Comparison of ENCODE assay signal across 11 cellular contexts in genomic region chr10:35691522-35692236, GRCh38.
"Had no signal": no experiment of that assay in that cellular context is flagged by ENCODE, and none has a peak within 500 bp of the region (broad histone marks: within the 10 kb centered on the region; RNA-seq: fewer than 3 reads in every experiment).

No MANE protein-coding gene starts in this region.

- H2AFZ ChIP-seq: parathyroid adenoma had no signal

- H3K79me2 ChIP-seq: parathyroid adenoma had no signal

- H3K4me3 ChIP-seq: heart left ventricle, upper lobe of left lung had no signal

- H3K4me1 ChIP-seq: parathyroid adenoma, upper lobe of left lung had no signal

- H3K27ac ChIP-seq: heart left ventricle, parathyroid adenoma, upper lobe of left lung had no signal

- H3K36me3 ChIP-seq: heart left ventricle, upper lobe of left lung had no signal

- H3K9me3 ChIP-seq: heart left ventricle, upper lobe of left lung had no signal

- H3K27me3 ChIP-seq: heart left ventricle, upper lobe of left lung had no signal

- H3K9ac ChIP-seq: parathyroid adenoma had no signal

- DNase-seq: activated B cell treated with CpG ODN at 0.5 μM for 24 hours; activated effector memory CD4-positive, alpha-beta T cell treated with Interleukin-2 at 50 U/mL for 16 hours; activated T-cell treated with anti-CD3 and anti-CD28 coated beads, Interleukin-2, amount 50 U/mL, for 24 hours; caudate nucleus; cortex of kidney; effector CD8-positive, alpha-beta T cell; heart left ventricle; stimulated activated CD4-positive, alpha-beta T cell treated with anti-CD3 and anti-CD28 coated beads, Interleukin-15, amount 100 ng/mL, for 24 hours; stimulated activated CD4-positive, alpha-beta T cell treated with anti-CD3 and anti-CD28 coated beads, Interleukin-4, amount 100 ng/mL, for 24 hours; upper lobe of left lung had no signal
